In the genomic region with DNA sequence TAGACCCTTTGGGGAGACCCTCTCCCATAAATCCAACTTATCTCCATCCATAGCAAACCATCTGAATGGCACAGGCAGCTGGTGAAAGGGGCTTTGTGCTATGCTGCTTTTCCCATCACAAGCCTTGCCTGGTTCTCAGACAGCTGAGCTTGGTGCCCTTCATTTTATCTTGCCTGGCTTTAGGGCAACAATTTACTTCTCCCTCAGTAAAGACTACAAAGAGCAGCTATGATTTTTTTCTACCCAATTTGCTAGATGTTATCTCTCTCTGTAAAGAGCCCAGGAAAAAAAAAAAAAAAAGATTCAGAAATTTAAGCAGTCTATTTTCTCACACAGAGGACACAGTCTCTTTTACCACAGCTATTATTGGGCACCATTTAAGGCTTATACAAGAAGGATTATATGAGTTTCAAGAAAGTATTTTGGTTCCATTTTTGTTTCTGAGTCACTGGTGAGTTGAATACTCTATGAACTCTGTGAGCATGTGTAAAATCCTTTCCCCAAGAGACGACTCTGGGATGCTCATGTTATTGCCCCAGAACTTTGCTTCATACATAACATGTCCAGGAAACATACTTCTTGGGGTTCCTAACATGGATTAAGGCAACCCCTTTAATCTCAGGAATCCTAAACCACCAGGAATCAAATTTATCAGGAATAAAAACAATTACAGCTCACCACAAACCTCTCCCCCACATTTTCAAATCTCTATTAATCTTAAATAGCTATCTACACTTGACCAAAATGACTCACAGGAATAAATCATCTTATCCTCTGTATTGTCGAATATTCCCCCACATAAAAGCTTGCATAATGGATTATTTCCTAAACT, we compare ENCODE assay signal across 18 cellular contexts.
DNase-seq lines count a peak whose midpoint lies in the region; ATAC-seq and TF ChIP-seq lines count a peak whose summit lies in the region.
"Had no signal": no experiment of that assay in that cellular context is flagged by ENCODE, and none has a peak within 500 bp of the region (broad histone marks: within the 10 kb centered on the region; RNA-seq: fewer than 3 reads in every experiment).

No MANE protein-coding gene starts in this region.

- intact Hi-C loops in tibial artery (cut with DNase I; ENCODE audit: low total_unique reads): loop anchor here (5.0 to 10.0 kb wide), 4 partner anchors 180 to 490 kb away; no protein-coding TSS in a partner anchor

- DNase-seq in NCI-H1105 treated with DMSO at 0.1 percent for 48 hours (lab: John Stamatoyannopoulos, UW): peak; percentile 87
- DNase-seq in NCI-H1105 (lab: John Stamatoyannopoulos, UW): no peak
- peak; percentile 89 for DNase-seq in SK-N-DZ (ENCODE audit: low spot score)
- peak; percentile 95 for DNase-seq in fibroblast of the aortic adventitia (ENCODE audit: low read depth)
- no peak for DNase-seq in tibial artery
- no peak for DNase-seq in substantia nigra (lab: John Stamatoyannopoulos, UW)
- DNase-seq in middle frontal gyrus (ENCODE audit: extremely low spot score, low spot score): no peak
- DNase-seq: activated CD8-positive, alpha-beta T cell treated with anti-CD3 and anti-CD28 coated beads for 36 hours; activated gamma-delta T cell; cerebellar nuclear complex; DMS79 treated with DMSO at 0.1 percent for 48 hours; H9; NCI-H2107; OCI-M1 had no signal

- peaks cover 0 to 32% (median 14%) of the 10 kb centered on the region in 4 donors for H3K4me1 ChIP-seq in tibial artery

- no peaks in the 10 kb centered on the region for H3K9me3 ChIP-seq in tibial artery
- H3K9me3 ChIP-seq: tibial nerve had no signal

- H3K4me3 ChIP-seq in fibroblast of the aortic adventitia (ENCODE audit: low read depth, low read length): no peak overlapping the region
- H3K4me3 ChIP-seq in tibial artery: no peak overlapping the region
- H3K4me3 ChIP-seq: skin epidermis, tibial nerve had no signal

- H3K36me3 ChIP-seq in tibial artery: no peaks in the 10 kb centered on the region
- H3K36me3 ChIP-seq: tibial nerve had no signal

- H3K27me3 ChIP-seq in tibial artery: no peaks in the 10 kb centered on the region
- H3K27me3 ChIP-seq: tibial nerve had no signal

- TF ChIP-seq CTCF in fibroblast of the aortic adventitia (IDR thresholded peaks at IDR 0.05; ENCODE audit: insufficient read depth, low read length): no peak
- TF ChIP-seq CTCF in tibial artery (IDR thresholded peaks at IDR 0.05): no peak

- no peak for ATAC-seq in HG02678 (IDR thresholded peaks at IDR 0.05; ENCODE audit: unreplicated experiment)
- ATAC-seq: activated CD8-positive, alpha-beta T cell treated with anti-CD3 and anti-CD28 coated beads for 36 hours had no signal

- H3K27ac ChIP-seq in tibial artery (peak overlapping the region; percentile 33 to 44), substantia nigra (ENCODE audit: low read depth, low read length, poor library complexity, severe bottlenecking) (no peak overlapping the region)
- H3K27ac ChIP-seq: 22Rv1 had no signal

Comparison
In these comparisons a context has a peak if more than half of its experiments do, and no peak if none do; other contexts are left out.
1. DNase-seq: peak in NCI-H1105 treated with DMSO at 0.1 percent for 48 hours (single experiment), SK-N-DZ (single experiment) and fibroblast of the aortic adventitia (single experiment); none in NCI-H1105 (single experiment), tibial artery (0 of 2), substantia nigra (0 of 49) and middle frontal gyrus (single experiment).